Comparison of ENCODE assay signal across 30 cellular contexts in genomic region chr12:50771409-50771808, GRCh38.
"Had no signal": no experiment of that assay in that cellular context is flagged by ENCODE, and none has a peak within 500 bp of the region (broad histone marks: within the 10 kb centered on the region; RNA-seq: fewer than 3 reads in every experiment).

No MANE protein-coding gene starts in this region.

- H3K9me3 Mint-ChIP-seq: activated T-helper 17 cell treated with anti-CD3 and anti-CD28 coated beads, Interleukin-2, amount 50 U/mL, for 72 hours; T-cell had no signal

- DNase-seq: activated CD4-positive, alpha-beta memory T cell treated with anti-CD3 and anti-CD28 coated beads for 36 hours; activated CD4-positive, alpha-beta T cell treated with anti-CD3 and anti-CD28 coated beads for 36 hours; activated CD4-positive, alpha-beta T cell treated with anti-CD3 and anti-CD28 coated beads, Interleukin-2, amount 10 ng/mL, durations not matched to agents 24 days and 14 days; activated CD4-positive, CD25-positive, alpha-beta regulatory T cell; activated CD4-positive, CD25-positive, alpha-beta regulatory T cell treated with anti-CD3 and anti-CD28 coated beads, Interleukin-2, amount 50 U/mL, for 72 hours; activated CD8-positive, alpha-beta memory T cell treated with anti-CD3 and anti-CD28 coated beads, Interleukin-2, amount 10 ng/mL, durations not matched to agents 7 days and 5 days; activated CD8-positive, alpha-beta memory T cell treated with anti-CD3 and anti-CD28 coated beads, Interleukin-2, amount 50 U/mL, for 4 hours; activated CD8-positive, alpha-beta T cell treated with anti-CD3 and anti-CD28 coated beads, Interleukin-2, amount 10 ng/mL, durations not matched to agents 7 days and 5 days; activated effector memory CD4-positive, alpha-beta T cell treated with Interleukin-2 at 50 U/mL for 16 hours; activated gamma-delta T cell treated with Interleukin-2 at 50 U/mL for 16 hours; activated naive CD4-positive, alpha-beta T cell treated with anti-CD3 and anti-CD28 coated beads, Interleukin-2, amount 50 U/mL, for 16 hours; activated naive CD4-positive, alpha-beta T cell treated with Interleukin-2 at 50 U/mL for 16 hours; activated naive CD8-positive, alpha-beta T cell treated with anti-CD3 and anti-CD28 coated beads, Interleukin-2, amount 10 ng/mL, durations not matched to agents 7 days and 5 days; activated T-cell treated with anti-CD3 and anti-CD28 coated beads, Interleukin-2, amount 50 U/mL, for 1 hour; central memory CD4-positive, alpha-beta T cell; cerebellar nuclear complex; colonic mucosa; effector CD8-positive, alpha-beta T cell; foreskin fibroblast; glutamatergic neuron; heart left ventricle; SW 1271; T-cell; T1000; WERI-Rb-1 had no signal

- H3K4me1 Mint-ChIP-seq: activated naive CD8-positive, alpha-beta T cell treated with anti-CD3 and anti-CD28 coated beads, Interleukin-2, amount 10 ng/mL, durations not matched to agents 7 days and 5 days had no signal

- H3K27ac Mint-ChIP-seq: activated CD4-positive, alpha-beta memory T cell treated with anti-CD3 and anti-CD28 coated beads for 36 hours; activated CD4-positive, alpha-beta T cell treated with anti-CD3 and anti-CD28 coated beads for 36 hours; activated CD4-positive, alpha-beta T cell treated with anti-CD3 and anti-CD28 coated beads, Interleukin-2, amount 10 ng/mL, durations not matched to agents 24 days and 14 days; activated CD8-positive, alpha-beta memory T cell treated with anti-CD3 and anti-CD28 coated beads, Interleukin-2, amount 10 ng/mL, durations not matched to agents 7 days and 5 days; activated CD8-positive, alpha-beta T cell treated with anti-CD3 and anti-CD28 coated beads, Interleukin-2, amount 10 ng/mL, durations not matched to agents 7 days and 5 days; activated naive CD8-positive, alpha-beta T cell treated with anti-CD3 and anti-CD28 coated beads, Interleukin-2, amount 10 ng/mL, durations not matched to agents 7 days and 5 days; activated T-helper 17 cell treated with anti-CD3 and anti-CD28 coated beads, Interleukin-2, amount 50 U/mL, for 72 hours; brain; T-cell; T-helper 1 cell treated with Interleukin-12 subunit alpha and Interleukin-12 subunit beta and Interleukin-4 antibody, amounts not matched to agents 30 μg/mL and 1 μg/mL, for 36 hours; T-helper 2 cell treated with Interferon-gamma antibody and Interleukin-4, amounts not matched to agents 5 μg/mL and 100 μg/mL, for 36 hours had no signal

- H3K27me3 Mint-ChIP-seq: activated CD4-positive, alpha-beta memory T cell treated with anti-CD3 and anti-CD28 coated beads for 36 hours; activated CD4-positive, alpha-beta T cell treated with anti-CD3 and anti-CD28 coated beads for 36 hours; activated CD4-positive, alpha-beta T cell treated with anti-CD3 and anti-CD28 coated beads, Interleukin-2, amount 10 ng/mL, durations not matched to agents 24 days and 14 days; activated CD8-positive, alpha-beta memory T cell treated with anti-CD3 and anti-CD28 coated beads, Interleukin-2, amount 10 ng/mL, durations not matched to agents 7 days and 5 days; activated naive CD8-positive, alpha-beta T cell treated with anti-CD3 and anti-CD28 coated beads, Interleukin-2, amount 10 ng/mL, durations not matched to agents 7 days and 5 days; activated T-helper 17 cell treated with anti-CD3 and anti-CD28 coated beads, Interleukin-2, amount 50 U/mL, for 72 hours; T-cell had no signal

- H3K4me3 Mint-ChIP-seq: activated CD4-positive, alpha-beta memory T cell treated with anti-CD3 and anti-CD28 coated beads for 36 hours; activated CD4-positive, alpha-beta T cell treated with anti-CD3 and anti-CD28 coated beads for 36 hours; activated CD4-positive, alpha-beta T cell treated with anti-CD3 and anti-CD28 coated beads, Interleukin-2, amount 10 ng/mL, durations not matched to agents 24 days and 14 days; activated CD8-positive, alpha-beta memory T cell treated with anti-CD3 and anti-CD28 coated beads, Interleukin-2, amount 10 ng/mL, durations not matched to agents 7 days and 5 days; activated CD8-positive, alpha-beta T cell treated with anti-CD3 and anti-CD28 coated beads, Interleukin-2, amount 10 ng/mL, durations not matched to agents 7 days and 5 days; activated naive CD8-positive, alpha-beta T cell treated with anti-CD3 and anti-CD28 coated beads, Interleukin-2, amount 10 ng/mL, durations not matched to agents 7 days and 5 days; activated T-helper 17 cell treated with anti-CD3 and anti-CD28 coated beads, Interleukin-2, amount 50 U/mL, for 72 hours; brain; T-cell; T-helper 1 cell treated with Interleukin-12 subunit alpha and Interleukin-12 subunit beta and Interleukin-4 antibody, amounts not matched to agents 30 μg/mL and 1 μg/mL, for 36 hours; T-helper 2 cell treated with Interferon-gamma antibody and Interleukin-4, amounts not matched to agents 5 μg/mL and 100 μg/mL, for 36 hours had no signal

- ATAC-seq: activated CD4-positive, alpha-beta T cell treated with anti-CD3 and anti-CD28 coated beads for 36 hours; activated CD8-positive, alpha-beta memory T cell treated with anti-CD3 and anti-CD28 coated beads, Interleukin-2, amount 10 ng/mL, durations not matched to agents 7 days and 5 days; activated CD8-positive, alpha-beta T cell treated with anti-CD3 and anti-CD28 coated beads, Interleukin-2, amount 10 ng/mL, durations not matched to agents 7 days and 5 days; activated T-helper 17 cell treated with anti-CD3 and anti-CD28 coated beads, Interleukin-2, amount 50 U/mL, for 72 hours; esophagus mucosa; heart left ventricle; T-cell had no signal
